8 cellular contexts compared by ENCODE assay signal in the genomic region with DNA sequence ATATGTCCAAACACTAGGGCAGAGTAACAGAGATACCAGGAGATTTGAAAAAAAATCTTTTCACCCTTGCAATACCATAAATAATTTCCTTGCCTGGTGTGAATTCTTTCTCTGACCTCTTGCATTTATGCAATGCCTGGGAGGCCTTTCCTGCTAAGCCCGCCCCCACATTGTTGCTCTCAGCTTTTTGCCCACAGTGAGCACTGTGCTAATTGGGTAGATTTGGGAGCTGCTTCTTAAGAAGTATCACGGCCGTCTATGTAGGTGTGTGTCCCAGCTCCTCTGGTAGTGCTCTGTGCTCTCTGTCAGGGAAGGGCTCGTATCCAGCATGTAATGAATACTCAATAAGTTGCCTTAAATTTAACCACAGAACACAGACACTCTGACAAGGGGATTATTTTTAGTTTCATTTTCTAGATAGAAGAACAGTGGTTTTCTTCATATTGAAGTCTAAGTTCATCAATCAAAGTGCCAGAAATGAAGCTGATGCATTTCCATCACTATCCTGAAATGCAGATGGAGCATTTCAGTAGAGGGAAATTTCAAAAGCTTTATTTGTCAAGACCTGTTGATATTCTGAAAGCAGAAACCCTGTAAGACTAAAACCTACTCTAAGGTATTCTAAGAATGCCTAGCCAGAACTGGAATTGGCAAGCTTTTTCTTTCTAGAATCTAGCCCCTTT. TPM values are rescaled to one million over a fixed set of nuclear protein-coding genes. Genes with fewer than 3 reads are reported as not detected.
A peak's percentile ranks its signal among the peaks of the same experiment; 100 is the strongest.
DNase-seq lines count a peak whose midpoint lies in the region; ATAC-seq and TF ChIP-seq lines count a peak whose summit lies in the region.

No MANE protein-coding gene starts in this region.

- no peaks in the 10 kb centered on the region for H3K27me3 Mint-ChIP-seq in activated naive CD8-positive, alpha-beta T cell
- no peaks in the 10 kb centered on the region for H3K27me3 Mint-ChIP-seq in type B pancreatic cell

- intact Hi-C loops in prostate gland (cut with DNase I) = no loop called here

- ATAC-seq in HG03565 (IDR thresholded peaks at IDR 0.05; ENCODE audit: unreplicated experiment) = peak; percentile 27

- H3K9me3 Mint-ChIP-seq in activated naive CD8-positive, alpha-beta T cell (ENCODE audit: low read depth) = peaks cover 4% of the 10 kb centered on the region
- no peaks in the 10 kb centered on the region for H3K9me3 Mint-ChIP-seq in type B pancreatic cell

- TF ChIP-seq CTCF in GM20000 (IDR thresholded peaks at IDR 0.05; ENCODE audit: extremely low read depth, missing control alignments) (no peak), type B pancreatic cell (conservative IDR thresholded peaks at IDR 0.05) (no peak), prostate gland (IDR thresholded peaks at IDR 0.05) (no peak)

- no peak overlapping the region for H3K4me3 ChIP-seq in prostate gland

- peak; percentile 51 for DNase-seq in ELR (ENCODE audit: low read depth)
- peak; percentile 44 for DNase-seq in GM20000 (ENCODE audit: low spot score)
- peak; percentile 86 for DNase-seq in iris pigment epithelial cell (ENCODE audit: low read depth)
- DNase-seq in type B pancreatic cell (ENCODE audit: extremely low spot score, unreplicated experiment) = no peak
- DNase-seq in prostate gland (ENCODE audit: low spot score) = no peak
- no peak for DNase-seq in KG1 (lab: John Stamatoyannopoulos, UW)

- peak overlapping the region; percentile 97 for H3K4me3 Mint-ChIP-seq in activated naive CD8-positive, alpha-beta T cell
- peak overlapping the region; percentile 58 for H3K4me3 Mint-ChIP-seq in type B pancreatic cell

- H3K27ac ChIP-seq in prostate gland = no peak overlapping the region

- 36% methylated on average over 4 of the region's 4 CpGs for WGBS in prostate gland

- no peaks in the 10 kb centered on the region for H3K27me3 ChIP-seq in prostate gland (replicated peaks; ENCODE audit: insufficient read depth)

- H3K4me1 Mint-ChIP-seq in activated naive CD8-positive, alpha-beta T cell (ENCODE audit: low read depth) = peaks cover 84% of the 10 kb centered on the region
- H3K4me1 Mint-ChIP-seq in type B pancreatic cell (ENCODE audit: unreplicated experiment) = peaks cover 35% of the 10 kb centered on the region

- no peaks in the 10 kb centered on the region for H3K36me3 ChIP-seq in prostate gland

- no peak for TF ChIP-seq POLR2A in prostate gland (IDR thresholded peaks at IDR 0.05)

- H3K9me3 ChIP-seq in prostate gland = no peaks in the 10 kb centered on the region

- peak overlapping the region; percentile 99 for H3K27ac Mint-ChIP-seq in activated naive CD8-positive, alpha-beta T cell
- peak overlapping the region; percentile 43 for H3K27ac Mint-ChIP-seq in type B pancreatic cell

- no peaks in the 10 kb centered on the region for H3K4me1 ChIP-seq in prostate gland (replicated peaks)

- H3K36me3 Mint-ChIP-seq in activated naive CD8-positive, alpha-beta T cell = peaks cover 7% of the 10 kb centered on the region
- H3K36me3 Mint-ChIP-seq in type B pancreatic cell = no peaks in the 10 kb centered on the region

RNA-seq across cellular contexts. Expression of gene CEP85L, which starts 54.5 kb away (rescaled TPM):
- total RNA-seq in type B pancreatic cell (ENCODE audit: low replicate concordance) (8.9 and 16.1 TPM in 2 replicates), prostate gland (10 to 100 TPM in 1 of 2 donors, 1 to 10 TPM in 1; 2.7 to 33.5 TPM)

Comparison
In these comparisons a context has a peak if more than half of its experiments do, and no peak if none do; other contexts are left out.
1. DNase-seq: peak in ELR (single experiment), GM20000 (single experiment) and iris pigment epithelial cell (single experiment); none in type B pancreatic cell (single experiment), prostate gland (single experiment) and KG1 (single experiment).